28 cellular contexts compared by ENCODE assay signal in genomic region chr11:134454146-134454690, GRCh38.
"Had no signal": no experiment of that assay in that cellular context is flagged by ENCODE, and none has a peak within 500 bp of the region (broad histone marks: within the 10 kb centered on the region; RNA-seq: fewer than 3 reads in every experiment).

No MANE protein-coding gene starts in this region.

- H3K27me3 Mint-ChIP-seq: activated CD4-positive, alpha-beta memory T cell treated with anti-CD3 and anti-CD28 coated beads, Interleukin-2, amount 10 ng/mL, durations not matched to agents 7 days and 5 days; activated CD4-positive, alpha-beta T cell treated with anti-CD3 and anti-CD28 coated beads, Interleukin-2, amount 10 ng/mL, durations not matched to agents 24 days and 14 days; activated naive CD4-positive, alpha-beta T cell treated with anti-CD3 and anti-CD28 coated beads, Interleukin-2, amount 50 U/mL, for 24 hours; dendritic cell treated with granulocyte-macrophage colony-stimulating factor and Interleukin-4, amounts not matched to agents 40 ng/mL and 50 ng/mL, for 4 days had no signal

- H3K27ac ChIP-seq: adrenal gland, ascending aorta, brain microvascular endothelial cell, coronary artery, esophagus muscularis mucosa, foreskin keratinocyte, gastrocnemius medialis had no signal

- H3K36me3 Mint-ChIP-seq: activated naive CD4-positive, alpha-beta T cell treated with anti-CD3 and anti-CD28 coated beads, Interleukin-2, amount 50 U/mL, for 24 hours; activated naive CD8-positive, alpha-beta T cell treated with anti-CD3 and anti-CD28 coated beads for 36 hours had no signal

- H3K9me3 Mint-ChIP-seq: activated naive CD4-positive, alpha-beta T cell treated with anti-CD3 and anti-CD28 coated beads, Interleukin-2, amount 50 U/mL, for 24 hours had no signal

- H3K27ac Mint-ChIP-seq: activated CD4-positive, alpha-beta memory T cell treated with anti-CD3 and anti-CD28 coated beads, Interleukin-2, amount 10 ng/mL, durations not matched to agents 7 days and 5 days; activated CD4-positive, alpha-beta T cell treated with anti-CD3 and anti-CD28 coated beads for 36 hours; activated CD4-positive, alpha-beta T cell treated with anti-CD3 and anti-CD28 coated beads, Interleukin-2, amount 10 ng/mL, durations not matched to agents 24 days and 14 days; activated naive CD4-positive, alpha-beta T cell treated with anti-CD3 and anti-CD28 coated beads for 36 hours; activated naive CD4-positive, alpha-beta T cell treated with anti-CD3 and anti-CD28 coated beads, Interleukin-2, amount 50 U/mL, for 24 hours; activated naive CD8-positive, alpha-beta T cell treated with anti-CD3 and anti-CD28 coated beads for 36 hours; activated naive CD8-positive, alpha-beta T cell treated with anti-CD3 and anti-CD28 coated beads, Interleukin-2, amount 50 U/mL, for 24 hours; activated T-helper 2 cell treated with anti-CD3 and anti-CD28 coated beads, Interferon-gamma antibody, Interleukin-2, Interleukin-4, amounts not matched to agents 10 μg/mL and 5 μg/mL and 100 μg/mL, durations not matched to agents 14 hours and 24 hours and 36 hours; dendritic cell treated with granulocyte-macrophage colony-stimulating factor and Interleukin-4, amounts not matched to agents 40 ng/mL and 50 ng/mL, for 4 days; effector memory CD8-positive, alpha-beta T cell had no signal

- H3K4me3 ChIP-seq: adrenal gland, ascending aorta, coronary artery, esophagus muscularis mucosa, gastrocnemius medialis had no signal

- H3K4me3 Mint-ChIP-seq: activated CD4-positive, alpha-beta memory T cell treated with anti-CD3 and anti-CD28 coated beads, Interleukin-2, amount 10 ng/mL, durations not matched to agents 7 days and 5 days; activated CD4-positive, alpha-beta T cell treated with anti-CD3 and anti-CD28 coated beads for 36 hours; activated CD4-positive, alpha-beta T cell treated with anti-CD3 and anti-CD28 coated beads, Interleukin-2, amount 10 ng/mL, durations not matched to agents 24 days and 14 days; activated naive CD4-positive, alpha-beta T cell treated with anti-CD3 and anti-CD28 coated beads for 36 hours; activated naive CD4-positive, alpha-beta T cell treated with anti-CD3 and anti-CD28 coated beads, Interleukin-2, amount 50 U/mL, for 24 hours; activated naive CD8-positive, alpha-beta T cell treated with anti-CD3 and anti-CD28 coated beads for 36 hours; activated naive CD8-positive, alpha-beta T cell treated with anti-CD3 and anti-CD28 coated beads, Interleukin-2, amount 50 U/mL, for 24 hours; activated T-cell treated with anti-CD3 and anti-CD28 coated beads, Interleukin-2, amount 50 U/mL, for 4 hours; dendritic cell treated with granulocyte-macrophage colony-stimulating factor and Interleukin-4, amounts not matched to agents 40 ng/mL and 50 ng/mL, for 4 days; effector memory CD8-positive, alpha-beta T cell had no signal

- H3K4me1 ChIP-seq: adrenal gland, ascending aorta, esophagus muscularis mucosa, foreskin keratinocyte, gastrocnemius medialis had no signal

- H3K36me3 ChIP-seq: adrenal gland, ascending aorta, brain microvascular endothelial cell, esophagus muscularis mucosa, gastrocnemius medialis had no signal

- H3K9me3 ChIP-seq: gastrocnemius medialis had no signal

- H3K4me1 Mint-ChIP-seq: activated CD4-positive, alpha-beta memory T cell treated with anti-CD3 and anti-CD28 coated beads, Interleukin-2, amount 10 ng/mL, durations not matched to agents 7 days and 5 days; activated CD4-positive, alpha-beta T cell treated with anti-CD3 and anti-CD28 coated beads for 36 hours; activated CD4-positive, alpha-beta T cell treated with anti-CD3 and anti-CD28 coated beads, Interleukin-2, amount 10 ng/mL, durations not matched to agents 24 days and 14 days; activated naive CD4-positive, alpha-beta T cell treated with anti-CD3 and anti-CD28 coated beads, Interleukin-2, amount 50 U/mL, for 24 hours; activated naive CD8-positive, alpha-beta T cell treated with anti-CD3 and anti-CD28 coated beads for 36 hours; activated naive CD8-positive, alpha-beta T cell treated with anti-CD3 and anti-CD28 coated beads, Interleukin-2, amount 50 U/mL, for 24 hours had no signal

- H3K27me3 ChIP-seq: adrenal gland, ascending aorta, brain microvascular endothelial cell, esophagus muscularis mucosa, foreskin keratinocyte, gastrocnemius medialis had no signal

- DNase-seq: activated CD4-positive, alpha-beta memory T cell treated with anti-CD3 and anti-CD28 coated beads, Interleukin-2, amount 10 ng/mL, durations not matched to agents 7 days and 5 days; activated CD4-positive, alpha-beta T cell treated with anti-CD3 and anti-CD28 coated beads for 36 hours; activated CD4-positive, alpha-beta T cell treated with anti-CD3 and anti-CD28 coated beads, Interleukin-2, amount 10 ng/mL, durations not matched to agents 24 days and 14 days; activated CD4-positive, alpha-beta T cell treated with anti-CD3 and anti-CD28 coated beads, Interleukin-2, amount 50 U/mL, for 4 hours; activated CD4-positive, CD25-positive, alpha-beta regulatory T cell; activated CD4-positive, CD25-positive, alpha-beta regulatory T cell treated with anti-CD3 and anti-CD28 coated beads, Interleukin-2, amount 50 U/mL, for 72 hours; activated effector memory CD4-positive, alpha-beta T cell treated with anti-CD3 and anti-CD28 coated beads, Interleukin-2, amount 50 U/mL, for 16 hours; activated naive CD4-positive, alpha-beta T cell treated with anti-CD3 and anti-CD28 coated beads for 36 hours; activated naive CD8-positive, alpha-beta T cell treated with anti-CD3 and anti-CD28 coated beads for 36 hours; activated naive CD8-positive, alpha-beta T cell treated with anti-CD3 and anti-CD28 coated beads, Interleukin-2, amount 50 U/mL, for 24 hours; activated T-cell treated with anti-CD3 and anti-CD28 coated beads, Interleukin-2, amount 50 U/mL, for 4 hours; adrenal gland; brain microvascular endothelial cell; cerebellar nuclear complex; effector CD4-positive, alpha-beta T cell; effector memory CD8-positive, alpha-beta T cell; erythroblast; foreskin keratinocyte; gastrocnemius medialis; glutamatergic neuron; T-helper 1 cell; T-helper 2 cell had no signal
